In genomic region chr11:65526744-65527143, GRCh38 we compare ENCODE assay signal across 11 cellular contexts. TPM values are rescaled to one million over a fixed set of nuclear protein-coding genes. Genes with fewer than 3 reads are reported as not detected.
DNase-seq lines count a peak whose midpoint lies in the region; TF ChIP-seq lines count a peak whose summit lies in the region.
"Had no signal": no experiment of that assay in that cellular context is flagged by ENCODE, and none has a peak within 500 bp of the region (broad histone marks: within the 10 kb centered on the region; RNA-seq: fewer than 3 reads in every experiment).

No MANE protein-coding gene starts in this region.

- H3K4me2 ChIP-seq in Loucy (ENCODE audit: low read depth, low read length, poor library complexity, severe bottlenecking), result peak overlapping the region; percentile 97

- peaks cover 11% of the 10 kb centered on the region for H4K20me1 ChIP-seq in Loucy (ENCODE audit: insufficient read depth, low read length, poor library complexity, severe bottlenecking)

- peaks cover 23% of the 10 kb centered on the region for H3K79me2 ChIP-seq in Loucy (ENCODE audit: insufficient read depth, low read length)

- POLR2A ChIA-PET in activated CD4-positive, alpha-beta T cell treated with anti-CD3 and anti-CD28 coated beads, Interleukin-2, amount 10 ng/mL, durations not matched to agents 7 days and 5 days (lab: Charles Lee), result no interaction called here

- H3K4me1 Mint-ChIP-seq in activated CD4-positive, alpha-beta T cell treated with anti-CD3 and anti-CD28 coated beads, Interleukin-2, amount 10 ng/mL, durations not matched to agents 7 days and 5 days, result peaks cover 68% of the 10 kb centered on the region
- H3K4me1 Mint-ChIP-seq in endodermal cell, result peaks cover 31% of the 10 kb centered on the region
- peaks cover 27% of the 10 kb centered on the region for H3K4me1 Mint-ChIP-seq in progenitor cell of endocrine pancreas (ENCODE audit: low read depth)

- H3K4me3 Mint-ChIP-seq in activated CD4-positive, alpha-beta T cell treated with anti-CD3 and anti-CD28 coated beads, Interleukin-2, amount 10 ng/mL, durations not matched to agents 7 days and 5 days, result peak overlapping the region; percentile 81
- H3K4me3 Mint-ChIP-seq in endodermal cell, result peak overlapping the region; percentile 71
- peak overlapping the region; percentile 74 for H3K4me3 Mint-ChIP-seq in progenitor cell of endocrine pancreas (ENCODE audit: low read depth)

- peaks cover 25% of the 10 kb centered on the region for H3K4me1 ChIP-seq in Loucy (ENCODE audit: insufficient read depth, low read length, poor library complexity, severe bottlenecking)
- peaks cover 2% of the 10 kb centered on the region for H3K4me1 ChIP-seq in endodermal cell (ENCODE audit: control insufficient read depth, insufficient read depth, low read length)

- no peak overlapping the region for H2AFZ ChIP-seq in Loucy (ENCODE audit: low read length)

- peaks cover 13% of the 10 kb centered on the region; the same call in 1 of the 2 replicates for H3K36me3 ChIP-seq in Loucy (ENCODE audit: insufficient read depth, low read length)
- peaks cover 43% of the 10 kb centered on the region for H3K36me3 ChIP-seq in endodermal cell (ENCODE audit: control insufficient read depth, insufficient read depth, low read length)

- WGBS in endodermal cell (ENCODE audit: insufficient coverage in 1 of 2, insufficient read length in 1 of 2), 2 experiments, result 89 to 96% methylated on average over 5 to 8 of the region's 8 CpGs

- H3F3A ChIP-seq in Loucy (ENCODE audit: low read depth), result no peaks in the 10 kb centered on the region

- peaks cover 27% of the 10 kb centered on the region for H3K36me3 Mint-ChIP-seq in activated CD4-positive, alpha-beta T cell treated with anti-CD3 and anti-CD28 coated beads, Interleukin-2, amount 10 ng/mL, durations not matched to agents 7 days and 5 days (ENCODE audit: low read depth)
- H3K36me3 Mint-ChIP-seq in endodermal cell (ENCODE audit: low read depth) (peaks cover 34% of the 10 kb centered on the region), progenitor cell of endocrine pancreas (ENCODE audit: insufficient read depth) (peaks cover 14% of the 10 kb centered on the region)

- no peaks in the 10 kb centered on the region for H3K9me2 ChIP-seq in Loucy (replicated peaks; ENCODE audit: low read depth, low read length)

- H3K9me3 Mint-ChIP-seq in activated CD4-positive, alpha-beta T cell treated with anti-CD3 and anti-CD28 coated beads, Interleukin-2, amount 10 ng/mL, durations not matched to agents 7 days and 5 days, result no peaks in the 10 kb centered on the region
- H3K9me3 Mint-ChIP-seq in endodermal cell (no peaks in the 10 kb centered on the region), progenitor cell of endocrine pancreas (ENCODE audit: low read depth) (no peaks in the 10 kb centered on the region)

- TF ChIP-seq CTCF in Loucy (conservative IDR thresholded peaks at IDR 0.05; ENCODE audit: low read length), result no peak
- no peak for TF ChIP-seq CTCF in endodermal cell (conservative IDR thresholded peaks at IDR 0.05)
- no peak for TF ChIP-seq CTCF in progenitor cell of endocrine pancreas (IDR thresholded peaks at IDR 0.05; ENCODE audit: unreplicated experiment)

- H3K9ac ChIP-seq in Loucy (ENCODE audit: low read depth, low read length, poor library complexity, severe bottlenecking) (peak overlapping the region; percentile 82), endodermal cell (ENCODE audit: extremely low read depth, low read length, poor library complexity, severe bottlenecking) (no peak overlapping the region)

- H3K9me3 ChIP-seq in Loucy (ENCODE audit: insufficient read depth, low read depth, low read length), result no peaks in the 10 kb centered on the region
- no peaks in the 10 kb centered on the region for H3K9me3 ChIP-seq in endodermal cell (ENCODE audit: control insufficient read depth, low read length)

- H3K27me3 ChIP-seq in Loucy (ENCODE audit: insufficient read depth, low read length, poor library complexity, severe bottlenecking) (no peaks in the 10 kb centered on the region), endodermal cell (ENCODE audit: control insufficient read depth, insufficient read depth, low read length, poor library complexity, severe bottlenecking) (no peaks in the 10 kb centered on the region)

- no peaks in the 10 kb centered on the region for H3K27me3 Mint-ChIP-seq in activated CD4-positive, alpha-beta T cell treated with anti-CD3 and anti-CD28 coated beads, Interleukin-2, amount 10 ng/mL, durations not matched to agents 7 days and 5 days
- H3K27me3 Mint-ChIP-seq in endodermal cell (ENCODE audit: insufficient read depth) (peaks cover 4% of the 10 kb centered on the region), progenitor cell of endocrine pancreas (peaks cover 13% of the 10 kb centered on the region)

- no peak overlapping the region for H3K27ac Mint-ChIP-seq in activated CD4-positive, alpha-beta T cell treated with anti-CD3 and anti-CD28 coated beads, Interleukin-2, amount 10 ng/mL, durations not matched to agents 7 days and 5 days
- H3K27ac Mint-ChIP-seq in endodermal cell, result no peak overlapping the region
- no peak overlapping the region for H3K27ac Mint-ChIP-seq in progenitor cell of endocrine pancreas

- no peak overlapping the region for H3K27ac ChIP-seq in endodermal cell (ENCODE audit: low read depth, low read length)

- peak overlapping the region; percentile 88 for H3K4me3 ChIP-seq in Loucy (ENCODE audit: low read length, poor library complexity, severe bottlenecking)
- no peak overlapping the region for H3K4me3 ChIP-seq in endodermal cell (ENCODE audit: low read length)

- CTCF ChIA-PET in activated CD4-positive, alpha-beta T cell treated with anti-CD3 and anti-CD28 coated beads, Interleukin-2, amount 10 ng/mL, durations not matched to agents 7 days and 5 days (lab: Charles Lee), result interaction anchor here (1.1 to 7.9 kb wide), 4 partner anchors 10 to 110 kb away, joined by 3 to 75 read pairs (median 8); no protein-coding TSS in a partner anchor

- no peak for DNase-seq in activated CD4-positive, alpha-beta T cell treated with anti-CD3 and anti-CD28 coated beads, Interleukin-2, amount 10 ng/mL, durations not matched to agents 7 days and 5 days
- DNase-seq in activated CD4-positive, alpha-beta T cell treated with anti-CD3 and anti-CD28 coated beads for 4 hours, result no peak
- DNase-seq in endodermal cell, result no peak
- DNase-seq in progenitor cell of endocrine pancreas (ENCODE audit: low spot score, unreplicated experiment), result no peak
- DNase-seq in NCI-H1417 (lab: John Stamatoyannopoulos, UW), result no peak
- DNase-seq in dermis blood vessel endothelial cell, result no peak
- no peak for DNase-seq in stimulated activated CD4-positive, alpha-beta T cell treated with anti-CD3 and anti-CD28 coated beads, Interleukin-4, amount 100 ng/mL, for 1 hour
- DNase-seq: ACHN, NCI-H2171, retina had no signal

RNA-seq across cellular contexts. Expression of gene SCYL1, which starts 1.9 kb away (rescaled TPM):
- 10 to 100 TPM; 59.1 to 62.1 TPM for total RNA-seq in activated CD4-positive, alpha-beta T cell treated with anti-CD3 and anti-CD28 coated beads, Interleukin-2, amount 10 ng/mL, durations not matched to agents 7 days and 5 days
- total RNA-seq in endodermal cell (10 to 100 TPM; 62.9 to 67.4 TPM), progenitor cell of endocrine pancreas (61.4 and 66.3 TPM in 2 replicates), dermis blood vessel endothelial cell (67.4 and 71.3 TPM in 2 replicates)
- polyA plus RNA-seq in endodermal cell (2013, experiment 1 of 2), result 54.0 TPM
- 51.0 TPM for polyA plus RNA-seq in endodermal cell (2013, experiment 2 of 2)

RNA-seq across cellular contexts. Expression of gene MALAT1, which starts 27.9 kb away (rescaled TPM):
- 1,000 to 10,000 TPM; 7,183 to 8,252 TPM for total RNA-seq in activated CD4-positive, alpha-beta T cell treated with anti-CD3 and anti-CD28 coated beads, Interleukin-2, amount 10 ng/mL, durations not matched to agents 7 days and 5 days
- total RNA-seq in endodermal cell, result 1,000 to 10,000 TPM; 5,233 to 6,894 TPM
- polyA plus RNA-seq in endodermal cell (2013, experiment 1 of 2), result 1,429 TPM
- 1,867 TPM for polyA plus RNA-seq in endodermal cell (2013, experiment 2 of 2)
- total RNA-seq in progenitor cell of endocrine pancreas, result 16,546 and 17,116 TPM in 2 replicates
- 2,930 and 8,332 TPM in 2 replicates for total RNA-seq in dermis blood vessel endothelial cell

RNA-seq across cellular contexts. Expression of gene LTBP3, which starts 31.4 kb away (rescaled TPM):
- 10 to 100 TPM; 80.2 to 92.5 TPM for total RNA-seq in activated CD4-positive, alpha-beta T cell treated with anti-CD3 and anti-CD28 coated beads, Interleukin-2, amount 10 ng/mL, durations not matched to agents 7 days and 5 days
- 10 to 100 TPM; 19.7 to 24.2 TPM for total RNA-seq in endodermal cell
- 23.3 TPM for polyA plus RNA-seq in endodermal cell (2013, experiment 1 of 2)
- polyA plus RNA-seq in endodermal cell (2013, experiment 2 of 2), result 23.8 TPM
- 55.3 and 57.7 TPM in 2 replicates for total RNA-seq in progenitor cell of endocrine pancreas
- total RNA-seq in dermis blood vessel endothelial cell, result 31.1 and 48.2 TPM in 2 replicates

RNA-seq across cellular contexts. Expression of gene ZNRD2, which starts 43.5 kb away (rescaled TPM):
- total RNA-seq in activated CD4-positive, alpha-beta T cell treated with anti-CD3 and anti-CD28 coated beads, Interleukin-2, amount 10 ng/mL, durations not matched to agents 7 days and 5 days, result 10 to 100 TPM; 32.4 to 35.4 TPM
- total RNA-seq in endodermal cell (10 to 100 TPM; 32.8 to 36.5 TPM), progenitor cell of endocrine pancreas (25.3 and 25.9 TPM in 2 replicates), dermis blood vessel endothelial cell (38.7 and 47.5 TPM in 2 replicates)
- polyA plus RNA-seq in endodermal cell (2013, experiment 1 of 2), result 44.3 TPM
- polyA plus RNA-seq in endodermal cell (2013, experiment 2 of 2), result 45.3 TPM

RNA-seq across cellular contexts. Expression of gene FAM89B, which starts 45.6 kb away (rescaled TPM):
- total RNA-seq in activated CD4-positive, alpha-beta T cell treated with anti-CD3 and anti-CD28 coated beads, Interleukin-2, amount 10 ng/mL, durations not matched to agents 7 days and 5 days, result 10 to 100 TPM; 34.1 to 42.1 TPM
- 10 to 100 TPM; 23.3 to 24.9 TPM for total RNA-seq in endodermal cell
- polyA plus RNA-seq in endodermal cell (2013, experiment 1 of 2), result 52.4 TPM
- polyA plus RNA-seq in endodermal cell (2013, experiment 2 of 2), result 52.7 TPM
- total RNA-seq in progenitor cell of endocrine pancreas, result 62.5 and 65.0 TPM in 2 replicates
- 23.3 and 24.8 TPM in 2 replicates for total RNA-seq in dermis blood vessel endothelial cell
